ENCODE assay signal across 15 cellular contexts in genomic region chr1:201585099-201585498, GRCh38. TPM values are rescaled to one million over a fixed set of nuclear protein-coding genes. Genes with fewer than 3 reads are reported as not detected.
DNase-seq lines count a peak whose midpoint lies in the region; ATAC-seq, FAIRE-seq and TF ChIP-seq lines count a peak whose summit lies in the region.
"Had no signal": no experiment of that assay in that cellular context is flagged by ENCODE, and none has a peak within 500 bp of the region (broad histone marks: within the 10 kb centered on the region; RNA-seq: fewer than 3 reads in every experiment).

No MANE protein-coding gene starts in this region.

- H3K4me1 ChIP-seq in osteoblast (ENCODE audit: insufficient read depth, low read length) = peaks cover 55% of the 10 kb centered on the region

- TF ChIP-seq CTCF in dorsolateral prefrontal cortex (IDR thresholded peaks at IDR 0.05 in 54 of 56, conservative IDR thresholded peaks at IDR 0.05 in 2 of 56; ENCODE audit: low read depth in 1 of 56, partially characterized antibody in 56 of 56) (no peak), osteoblast (IDR thresholded peaks at IDR 0.05; ENCODE audit: extremely low read depth, low read depth, low read length) (no peak)

- peak; percentile 53 for DNase-seq in EL
- peak; percentile 44 for DNase-seq in RCC 7860 (ENCODE audit: low spot score)
- no peak for DNase-seq in dorsolateral prefrontal cortex
- DNase-seq in osteoblast (ENCODE audit: insufficient read length, low spot score, missing footprints) = no peak
- no peak for DNase-seq in DMS114 treated with DMSO at 0.1 percent for 48 hours (lab: John Stamatoyannopoulos, UW; ENCODE audit: unreplicated experiment)
- DNase-seq: activated CD4-positive, CD25-positive, alpha-beta regulatory T cell treated with anti-CD3 and anti-CD28 coated beads, Interleukin-2, amount 50 U/mL, for 72 hours; activated CD8-positive, alpha-beta memory T cell treated with anti-CD3 and anti-CD28 coated beads, Interleukin-2, amount 50 U/mL, for 48 hours; activated naive CD4-positive, alpha-beta T cell treated with anti-CD3 and anti-CD28 coated beads, Interleukin-2, amount 10 ng/mL, durations not matched to agents 7 days and 5 days; H9; KG1 had no signal

- ATAC-seq in GM21515 (IDR thresholded peaks at IDR 0.05; ENCODE audit: unreplicated experiment) (no peak), HG03469 (IDR thresholded peaks at IDR 0.05; ENCODE audit: unreplicated experiment) (no peak), GM18870 (IDR thresholded peaks at IDR 0.05; ENCODE audit: unreplicated experiment) (no peak)

- intact Hi-C loops in dorsolateral prefrontal cortex (cut with DNase I) = loop anchor here in 1 of 2 donors (5.0 kb wide), 1 partner anchor 42 kb away; no protein-coding TSS in a partner anchor

- peak overlapping the region in 46 of 59 donors; percentile 1 to 80 (median 62) for H3K27ac ChIP-seq in dorsolateral prefrontal cortex
- H3K27ac ChIP-seq in osteoblast (ENCODE audit: low read depth, low read length) = peak overlapping the region; percentile 98
- H3K27ac ChIP-seq: BLaER1, neutrophil had no signal

- FAIRE-seq in RCC 7860 (lab: Jason Lieb, UNC) = peak; percentile 77

- H3K27me3 ChIP-seq in dorsolateral prefrontal cortex (no peaks in the 10 kb centered on the region), osteoblast (ENCODE audit: insufficient read depth, low read length) (no peaks in the 10 kb centered on the region)
- H3K27me3 ChIP-seq: BLaER1, neutrophil had no signal

- H2AFZ ChIP-seq in osteoblast (ENCODE audit: low read length) = no peak overlapping the region

- H3K36me3 ChIP-seq in osteoblast (ENCODE audit: insufficient read depth, low read length) = peaks cover 12% of the 10 kb centered on the region
- H3K36me3 ChIP-seq: neutrophil had no signal

- peaks cover 3% of the 10 kb centered on the region for H4K20me1 ChIP-seq in osteoblast (ENCODE audit: insufficient read depth, low read length)

- no peaks in the 10 kb centered on the region for H3K9me3 ChIP-seq in osteoblast (ENCODE audit: low read depth, low read length)
- H3K9me3 ChIP-seq: BLaER1, neutrophil had no signal

- H3K79me2 ChIP-seq in osteoblast (ENCODE audit: insufficient read depth, low read length) = peaks cover 69% of the 10 kb centered on the region

- H3K4me3 ChIP-seq in dorsolateral prefrontal cortex (no peak overlapping the region), osteoblast (ENCODE audit: insufficient read depth, low read length) (no peak overlapping the region)
- H3K4me3 ChIP-seq: BLaER1 had no signal

- H3K4me2 ChIP-seq in osteoblast (ENCODE audit: insufficient read depth, low read length) = peak overlapping the region; percentile 41

RNA-seq across cellular contexts. Expression of gene NAV1, which starts 46.2 kb away (rescaled TPM):
- total RNA-seq in dorsolateral prefrontal cortex (100 to 1,000 TPM in 17 of 120 experiments, 10 to 100 TPM in 103; 53.8 to 141 (median 77.6) TPM), osteoblast (47.0 and 47.1 TPM in 2 replicates)

Comparison
In these comparisons a context has a peak if more than half of its experiments do, and no peak if none do; other contexts are left out.
1. DNase-seq: peak in EL (single experiment) and RCC 7860 (single experiment); none in dorsolateral prefrontal cortex (0 of 10), osteoblast (single experiment) and DMS114 treated with DMSO at 0.1 percent for 48 hours (single experiment).